Comparison of ENCODE assay signal across 1 cellular context in the genomic region with DNA sequence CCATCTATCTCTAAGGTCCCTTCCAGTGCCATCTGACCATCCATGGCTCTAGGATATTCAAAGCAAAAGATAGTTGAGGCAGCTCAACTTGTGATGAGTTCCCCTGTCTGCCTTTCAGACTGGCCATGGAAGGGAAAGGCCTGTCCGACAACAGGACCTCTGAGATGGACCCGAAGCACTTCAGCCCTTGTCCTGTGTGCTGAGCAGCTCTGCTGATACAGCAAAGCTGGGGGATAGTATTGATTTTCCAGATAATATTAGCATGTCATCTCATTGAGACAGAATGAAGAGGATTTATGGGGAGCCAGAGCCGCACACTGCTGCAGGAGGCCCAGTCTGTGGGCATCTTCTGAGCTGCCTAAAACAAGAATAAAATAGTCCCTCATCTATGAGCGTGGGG.
A peak's percentile ranks its signal among the peaks of the same experiment; 100 is the strongest.
TF ChIP-seq lines count a peak whose summit lies in the region.

No MANE protein-coding gene starts in this region.

TF ChIP-seq in HepG2, 621 proteins besides CTCF, POLR2A, EP300 and RAD21 (continued from another document):
- TF ChIP-seq, protein P1, sequence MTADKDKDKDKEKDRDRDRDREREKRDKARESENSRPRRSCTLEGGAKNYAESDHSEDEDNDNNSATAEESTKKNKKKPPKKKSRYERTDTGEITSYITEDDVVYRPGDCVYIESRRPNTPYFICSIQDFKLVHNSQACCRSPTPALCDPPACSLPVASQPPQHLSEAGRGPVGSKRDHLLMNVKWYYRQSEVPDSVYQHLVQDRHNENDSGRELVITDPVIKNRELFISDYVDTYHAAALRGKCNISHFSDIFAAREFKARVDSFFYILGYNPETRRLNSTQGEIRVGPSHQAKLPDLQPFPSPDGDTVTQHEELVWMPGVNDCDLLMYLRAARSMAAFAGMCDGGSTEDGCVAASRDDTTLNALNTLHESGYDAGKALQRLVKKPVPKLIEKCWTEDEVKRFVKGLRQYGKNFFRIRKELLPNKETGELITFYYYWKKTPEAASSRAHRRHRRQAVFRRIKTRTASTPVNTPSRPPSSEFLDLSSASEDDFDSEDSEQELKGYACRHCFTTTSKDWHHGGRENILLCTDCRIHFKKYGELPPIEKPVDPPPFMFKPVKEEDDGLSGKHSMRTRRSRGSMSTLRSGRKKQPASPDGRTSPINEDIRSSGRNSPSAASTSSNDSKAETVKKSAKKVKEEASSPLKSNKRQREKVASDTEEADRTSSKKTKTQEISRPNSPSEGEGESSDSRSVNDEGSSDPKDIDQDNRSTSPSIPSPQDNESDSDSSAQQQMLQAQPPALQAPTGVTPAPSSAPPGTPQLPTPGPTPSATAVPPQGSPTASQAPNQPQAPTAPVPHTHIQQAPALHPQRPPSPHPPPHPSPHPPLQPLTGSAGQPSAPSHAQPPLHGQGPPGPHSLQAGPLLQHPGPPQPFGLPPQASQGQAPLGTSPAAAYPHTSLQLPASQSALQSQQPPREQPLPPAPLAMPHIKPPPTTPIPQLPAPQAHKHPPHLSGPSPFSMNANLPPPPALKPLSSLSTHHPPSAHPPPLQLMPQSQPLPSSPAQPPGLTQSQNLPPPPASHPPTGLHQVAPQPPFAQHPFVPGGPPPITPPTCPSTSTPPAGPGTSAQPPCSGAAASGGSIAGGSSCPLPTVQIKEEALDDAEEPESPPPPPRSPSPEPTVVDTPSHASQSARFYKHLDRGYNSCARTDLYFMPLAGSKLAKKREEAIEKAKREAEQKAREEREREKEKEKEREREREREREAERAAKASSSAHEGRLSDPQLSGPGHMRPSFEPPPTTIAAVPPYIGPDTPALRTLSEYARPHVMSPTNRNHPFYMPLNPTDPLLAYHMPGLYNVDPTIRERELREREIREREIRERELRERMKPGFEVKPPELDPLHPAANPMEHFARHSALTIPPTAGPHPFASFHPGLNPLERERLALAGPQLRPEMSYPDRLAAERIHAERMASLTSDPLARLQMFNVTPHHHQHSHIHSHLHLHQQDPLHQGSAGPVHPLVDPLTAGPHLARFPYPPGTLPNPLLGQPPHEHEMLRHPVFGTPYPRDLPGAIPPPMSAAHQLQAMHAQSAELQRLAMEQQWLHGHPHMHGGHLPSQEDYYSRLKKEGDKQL (CRISPR knock-in tag; IDR thresholded peaks at IDR 0.05; ENCODE audit: low read depth): no peak
- TF ChIP-seq MAFK (conservative IDR thresholded peaks at IDR 0.05 in 1 of 2, IDR thresholded peaks at IDR 0.05 in 1 of 2; ENCODE audit: low read length in 2 of 2) (peak; percentile 33 to 58; a peak in 3 of 4 replicates), SPEN (CRISPR knock-in tag; IDR thresholded peaks at IDR 0.05; ENCODE audit: low read depth) (no peak), MAFF (IDR thresholded peaks at IDR 0.05; ENCODE audit: low read depth, low read length) (peak; percentile 49; the same call in 1 of the 2 replicates)
